In the genomic region with DNA sequence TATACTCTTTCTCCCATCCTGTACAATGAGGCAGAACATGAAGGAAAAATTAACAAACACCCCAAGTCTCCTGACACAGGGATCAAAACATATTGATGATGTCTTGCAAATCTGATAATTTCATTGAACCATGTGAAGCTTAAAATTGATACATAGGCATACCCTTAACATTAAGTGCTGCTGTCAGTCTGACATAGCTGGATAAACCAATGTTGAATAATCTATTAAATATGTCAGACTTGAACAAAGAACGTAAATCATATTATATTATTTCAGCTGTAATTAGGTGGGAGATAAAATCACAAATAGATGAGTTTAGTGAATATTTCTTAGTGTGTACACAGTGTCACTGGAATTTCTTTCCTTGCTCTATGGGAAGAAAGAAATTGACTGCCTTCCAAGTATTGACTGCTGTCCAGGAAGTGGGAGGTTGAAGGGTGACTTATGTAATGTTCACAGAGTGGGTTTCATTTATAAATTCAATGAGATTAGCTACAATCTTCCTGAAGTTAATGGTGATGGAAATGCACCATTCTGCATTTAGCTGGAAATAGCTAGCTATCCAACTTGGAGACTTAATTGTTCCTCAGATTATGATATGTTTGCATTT, we compare ENCODE assay signal across 25 cellular contexts.
DNase-seq lines count a peak whose midpoint lies in the region; ATAC-seq, FAIRE-seq and TF ChIP-seq lines count a peak whose summit lies in the region.
"Had no signal": no experiment of that assay in that cellular context is flagged by ENCODE, and none has a peak within 500 bp of the region (broad histone marks: within the 10 kb centered on the region; RNA-seq: fewer than 3 reads in every experiment).

No MANE protein-coding gene starts in this region.

- no peaks in the 10 kb centered on the region for H4K20me1 ChIP-seq in HepG2 (ENCODE audit: insufficient read depth, low read length)
- no peaks in the 10 kb centered on the region for H4K20me1 ChIP-seq in OCI-LY1 (ENCODE audit: insufficient read depth, low read length)

- intact Hi-C loops in HepG2 (cut with micrococcal nuclease; ENCODE audit: unreplicated experiment), result no loop called here

- H3K4me2 ChIP-seq in HepG2 (ENCODE audit: low read depth, low read length) (no peak overlapping the region), OCI-LY1 (ENCODE audit: low read length) (peak overlapping the region; percentile 58; the same call in 1 of the 2 replicates)

- H3K27ac ChIP-seq in liver (ENCODE audit: low read depth in 1 of 2, low read length in 2 of 2) (no peak overlapping the region), HepG2 (ENCODE audit: extremely low read length, insufficient read depth, low read length) (no peak overlapping the region), OCI-LY1 (ENCODE audit: low read depth, low read length, poor library complexity, severe bottlenecking) (peak overlapping the region; percentile 68)
- H3K27ac ChIP-seq: ascending aorta, SK-N-MC had no signal

- H3K36me3 ChIP-seq in liver (ENCODE audit: control insufficient read depth in 4 of 4, insufficient read depth in 3 of 4, low read depth in 1 of 4, low read length in 3 of 4) (no peaks in the 10 kb centered on the region), HepG2 (replicated peaks in 1 of 2; ENCODE audit: control insufficient read depth in 1 of 2, insufficient read depth in 2 of 2, low read length in 2 of 2) (no peaks in the 10 kb centered on the region), OCI-LY1 (ENCODE audit: insufficient read depth, low read length) (peaks cover 10% of the 10 kb centered on the region; the same call in 1 of the 2 replicates)
- H3K36me3 ChIP-seq: ascending aorta had no signal

- H3K9ac ChIP-seq in liver (ENCODE audit: low read depth in 1 of 2, low read length in 2 of 2), result no peak overlapping the region
- H3K9ac ChIP-seq in HepG2 (ENCODE audit: insufficient read depth, low read depth, low read length), result no peak overlapping the region
- no peak overlapping the region for H3K9ac ChIP-seq in OCI-LY1 (ENCODE audit: low read length)

- no peak for FAIRE-seq in HepG2 (lab: Jason Lieb, UNC)
- FAIRE-seq: frontal cortex, kidney, small intestine, TTC549 had no signal

- H3K27me3 ChIP-seq in liver (ENCODE audit: control insufficient read depth in 4 of 4, insufficient read depth in 4 of 4, low read length in 3 of 4) (no peaks in the 10 kb centered on the region), HepG2 (ENCODE audit: control insufficient read depth in 1 of 2, insufficient read depth in 2 of 2, low read length in 2 of 2) (no peaks in the 10 kb centered on the region), OCI-LY1 (ENCODE audit: insufficient read depth, low read length) (no peaks in the 10 kb centered on the region)
- H3K27me3 ChIP-seq: ascending aorta had no signal

- H3K4me3 ChIP-seq in liver (ENCODE audit: low read depth in 1 of 3, low read length in 3 of 3) (no peak overlapping the region), HepG2 (replicated peaks in 1 of 3; ENCODE audit: insufficient read depth in 1 of 3, low read depth in 2 of 3, low read length in 3 of 3) (no peak overlapping the region), OCI-LY1 (ENCODE audit: low read depth, low read length, poor library complexity, severe bottlenecking) (no peak overlapping the region), fibroblast of mammary gland (ENCODE audit: control insufficient read depth, low read depth, low read length) (no peak overlapping the region)
- H3K4me3 ChIP-seq: ascending aorta, SK-N-MC had no signal

- CTCF ChIA-PET in HepG2 (lab: Yijun Ruan, JAX; ENCODE audit: low intra/inter-chr PET ratio, low total read pairs), result no interaction called here

- no peak for TF ChIP-seq CTCF in liver (IDR thresholded peaks at IDR 0.05; ENCODE audit: low read depth, low read length, missing input control)
- TF ChIP-seq CTCF in HepG2 (CRISPR knock-in tag; IDR thresholded peaks at IDR 0.05), result no peak
- TF ChIP-seq CTCF in OCI-LY1 (IDR thresholded peaks at IDR 0.05; ENCODE audit: low read length), result no peak
- no peak for TF ChIP-seq CTCF in fibroblast of mammary gland (conservative IDR thresholded peaks at IDR 0.05; ENCODE audit: control insufficient read depth, insufficient read depth, low read depth, low read length)

- no peaks in the 10 kb centered on the region for H3K9me2 ChIP-seq in OCI-LY1 (ENCODE audit: low read depth, low read length)

- no peaks in the 10 kb centered on the region for H3K9me3 ChIP-seq in liver (ENCODE audit: control insufficient read depth in 4 of 4, low read length in 3 of 4)
- H3K9me3 ChIP-seq in HepG2 (ENCODE audit: low read length), result no peaks in the 10 kb centered on the region
- H3K9me3 ChIP-seq in OCI-LY1 (ENCODE audit: low read length), result no peaks in the 10 kb centered on the region
- H3K9me3 ChIP-seq: ascending aorta had no signal

- no peak for TF ChIP-seq POLR2A in HepG2 (IDR thresholded peaks at IDR 0.05; ENCODE audit: insufficient read depth in 1 of 2, low read depth in 2 of 2, low read length in 2 of 2)

- BruUV-seq in HepG2 (replicated peaks; lab: Mats Ljungman, UMichigan), result no TSS peak

- H3K4me1 ChIP-seq in liver (ENCODE audit: control insufficient read depth in 4 of 4, insufficient read depth in 4 of 4, low read length in 3 of 4) (no peaks in the 10 kb centered on the region), HepG2 (ENCODE audit: insufficient read depth, low read length) (no peaks in the 10 kb centered on the region), OCI-LY1 (ENCODE audit: insufficient read depth, low read length, severe bottlenecking) (peaks cover 64% of the 10 kb centered on the region)
- H3K4me1 ChIP-seq: ascending aorta had no signal

- H3F3A ChIP-seq in OCI-LY1 (ENCODE audit: insufficient read depth, low read length), result no peaks in the 10 kb centered on the region

- no peak overlapping the region for H2AFZ ChIP-seq in HepG2 (ENCODE audit: low read length)
- no peak overlapping the region for H2AFZ ChIP-seq in OCI-LY1 (ENCODE audit: low read length)

- in situ Hi-C loops in HepG2 (cut with HindIII; ENCODE audit: extremely low pct_ligation_motif_present, low pct_unique_long_range_greater_than_20kb), result no loop called here

- DNase-seq in HepG2 (ENCODE audit: low spot score), result no peak
- peak; percentile 30 for DNase-seq in fibroblast of mammary gland (ENCODE audit: low read depth)
- DNase-seq in activated CD4-positive, alpha-beta T cell treated with anti-CD3 and anti-CD28 coated beads, Interleukin-2, amount 50 U/mL, for 1 hour, result no peak
- DNase-seq: activated CD4-positive, alpha-beta T cell treated with anti-CD3 and anti-CD28 coated beads, Interleukin-2, amount 50 U/mL, for 4 hours; activated gamma-delta T cell treated with Interleukin-2 at 50 U/mL for 16 hours; activated T-cell treated with anti-CD3 and anti-CD28 coated beads, Interleukin-2, amount 50 U/mL, for 48 hours; CD4-positive, CD25-positive, alpha-beta regulatory T cell; DMS79 treated with DMSO at 0.1 percent for 48 hours; erythroblast; GDM1; HCEC 1CT; kidney; NCI-H1105; NCI-H748 treated with DMSO at 0.1 percent for 48 hours; RPMI8226; small intestine; stimulated activated naive CD4-positive, alpha-beta T cell had no signal

- 75% methylated on average over 1 of the region's 1 CpG for WGBS in liver
- 0% methylated on average over 1 of the region's 1 CpG for WGBS in HepG2 (ENCODE audit: low lambda C conversion rate)

- H3K79me2 ChIP-seq in HepG2 (ENCODE audit: insufficient read depth, low read length) (no peaks in the 10 kb centered on the region), OCI-LY1 (ENCODE audit: insufficient read depth, low read length) (peaks cover 76% of the 10 kb centered on the region)

- POLR2A ChIA-PET in HepG2 (lab: Yijun Ruan, JAX), result no interaction called here

- TF ChIP-seq RAD21 in liver (IDR thresholded peaks at IDR 0.05) (peak in 1 of 2 donors; percentile 42), HepG2 (CRISPR knock-in tag; IDR thresholded peaks at IDR 0.05) (no peak)

- ATAC-seq in HepG2 (no peak), HG03460 (IDR thresholded peaks at IDR 0.05; ENCODE audit: unreplicated experiment) (no peak), HG02678 (IDR thresholded peaks at IDR 0.05; ENCODE audit: unreplicated experiment) (no peak)

- TF ChIP-seq EP300 in HepG2 (IDR thresholded peaks at IDR 0.05; ENCODE audit: low read depth in 2 of 2, low read length in 2 of 2) (no peak), HepG2 (CRISPR knock-in tag; IDR thresholded peaks at IDR 0.05; ENCODE audit: borderline replicate concordance) (no peak)

TF ChIP-seq in liver, 16 proteins besides CTCF, POLR2A, EP300 and RAD21:
- peak; percentile 90 for TF ChIP-seq NR2F2 (IDR thresholded peaks at IDR 0.05)
- TF ChIP-seq, protein P1, sequence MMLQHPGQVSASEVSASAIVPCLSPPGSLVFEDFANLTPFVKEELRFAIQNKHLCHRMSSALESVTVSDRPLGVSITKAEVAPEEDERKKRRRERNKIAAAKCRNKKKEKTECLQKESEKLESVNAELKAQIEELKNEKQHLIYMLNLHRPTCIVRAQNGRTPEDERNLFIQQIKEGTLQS (IDR thresholded peaks at IDR 0.05), result no peak

TF ChIP-seq in HepG2, 621 proteins besides CTCF, POLR2A, EP300 and RAD21:
- TF ChIP-seq CREB1 (IDR thresholded peaks at IDR 0.05) (no peak), CREB1 (CRISPR knock-in tag; IDR thresholded peaks at IDR 0.05) (no peak), NFE2L2 (IDR thresholded peaks at IDR 0.05; ENCODE audit: low read length) (no peak)
- TF ChIP-seq, protein P2, sequence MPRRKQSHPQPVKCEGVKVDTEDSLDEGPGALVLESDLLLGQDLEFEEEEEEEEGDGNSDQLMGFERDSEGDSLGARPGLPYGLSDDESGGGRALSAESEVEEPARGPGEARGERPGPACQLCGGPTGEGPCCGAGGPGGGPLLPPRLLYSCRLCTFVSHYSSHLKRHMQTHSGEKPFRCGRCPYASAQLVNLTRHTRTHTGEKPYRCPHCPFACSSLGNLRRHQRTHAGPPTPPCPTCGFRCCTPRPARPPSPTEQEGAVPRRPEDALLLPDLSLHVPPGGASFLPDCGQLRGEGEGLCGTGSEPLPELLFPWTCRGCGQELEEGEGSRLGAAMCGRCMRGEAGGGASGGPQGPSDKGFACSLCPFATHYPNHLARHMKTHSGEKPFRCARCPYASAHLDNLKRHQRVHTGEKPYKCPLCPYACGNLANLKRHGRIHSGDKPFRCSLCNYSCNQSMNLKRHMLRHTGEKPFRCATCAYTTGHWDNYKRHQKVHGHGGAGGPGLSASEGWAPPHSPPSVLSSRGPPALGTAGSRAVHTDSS (CRISPR knock-in tag; conservative IDR thresholded peaks at IDR 0.05), result no peak
